In genomic region chr5:16179511-16179935, GRCh38 we compare ENCODE assay signal across 1 cellular context.
TF ChIP-seq lines count a peak whose summit lies in the region.

A gene with protein sequence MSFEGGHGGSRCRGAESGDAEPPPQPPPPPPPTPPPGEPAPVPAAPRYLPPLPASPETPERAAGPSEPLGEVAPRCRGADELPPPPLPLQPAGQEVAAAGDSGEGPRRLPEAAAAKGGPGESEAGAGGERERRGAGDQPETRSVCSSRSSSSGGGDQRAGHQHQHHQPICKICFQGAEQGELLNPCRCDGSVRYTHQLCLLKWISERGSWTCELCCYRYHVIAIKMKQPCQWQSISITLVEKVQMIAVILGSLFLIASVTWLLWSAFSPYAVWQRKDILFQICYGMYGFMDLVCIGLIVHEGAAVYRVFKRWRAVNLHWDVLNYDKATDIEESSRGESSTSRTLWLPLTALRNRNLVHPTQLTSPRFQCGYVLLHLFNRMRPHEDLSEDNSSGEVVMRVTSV (minus strand): TSS chr5:16179791. CDS start chr5:16179575, 216 bp downstream.

TF ChIP-seq in IMR-90, 13 proteins besides CTCF, POLR2A, EP300 and RAD21 (continued from another document):
- TF ChIP-seq ELK1 (IDR thresholded peaks at IDR 0.05; ENCODE audit: borderline replicate concordance, low read depth, low read length) (no peak), RCOR1 (IDR thresholded peaks at IDR 0.05; ENCODE audit: insufficient replicate concordance, low read length) (no peak), NFE2L2 (IDR thresholded peaks at IDR 0.05; ENCODE audit: low read depth, low read length) (no peak), USF2 (IDR thresholded peaks at IDR 0.05; ENCODE audit: low read depth, low read length) (no peak), SMC3 (IDR thresholded peaks at IDR 0.05; ENCODE audit: low read depth, low read length) (no peak), BHLHE40 (IDR thresholded peaks at IDR 0.05; ENCODE audit: low read depth, low read length) (no peak)
